33 cellular contexts compared by ENCODE assay signal in the genomic region with DNA sequence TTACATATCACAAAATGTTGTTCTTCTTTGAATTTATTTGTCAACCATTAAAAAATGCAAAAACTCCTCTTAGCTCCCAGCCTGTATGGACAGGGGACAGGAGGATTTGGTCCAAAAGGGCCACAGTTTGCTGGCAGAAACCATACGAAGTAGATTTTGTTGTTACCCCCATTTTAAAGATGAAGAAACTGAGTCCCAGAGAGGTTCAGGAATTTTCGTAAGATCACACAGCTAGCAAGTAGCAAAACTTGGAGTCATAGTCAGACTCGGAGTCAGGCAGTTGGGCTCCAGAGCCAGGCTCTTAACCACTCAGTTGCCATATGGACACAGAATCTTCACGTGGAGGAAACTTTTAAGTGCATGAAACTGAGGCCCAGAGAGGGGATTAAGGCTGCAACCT.
DNase-seq lines count a peak whose midpoint lies in the region; ATAC-seq, FAIRE-seq and TF ChIP-seq lines count a peak whose summit lies in the region.
"Had no signal": no experiment of that assay in that cellular context is flagged by ENCODE, and none has a peak within 500 bp of the region (broad histone marks: within the 10 kb centered on the region; RNA-seq: fewer than 3 reads in every experiment).

No MANE protein-coding gene starts in this region.

- no peak for TF ChIP-seq CTCF in HepG2 (CRISPR knock-in tag; IDR thresholded peaks at IDR 0.05)
- TF ChIP-seq CTCF in right lobe of liver (IDR thresholded peaks at IDR 0.05): no peak
- no peak for TF ChIP-seq CTCF in K562 (IDR thresholded peaks at IDR 0.05 in 2 of 3, conservative IDR thresholded peaks at IDR 0.05 in 1 of 3; ENCODE audit: insufficient read depth in 2 of 3, low read depth in 1 of 3, low read length in 3 of 3)
- TF ChIP-seq CTCF in H1 (IDR thresholded peaks at IDR 0.05; ENCODE audit: control extremely low read depth in 1 of 3, insufficient read depth in 1 of 3, low read depth in 1 of 3, low read length in 3 of 3): no peak
- TF ChIP-seq CTCF in BE2C (IDR thresholded peaks at IDR 0.05; ENCODE audit: low read depth, low read length): no peak

- no peaks in the 10 kb centered on the region for H3K36me3 ChIP-seq in HepG2 (replicated peaks in 1 of 2; ENCODE audit: control insufficient read depth in 1 of 2, insufficient read depth in 2 of 2, low read length in 2 of 2)
- H3K36me3 ChIP-seq in right lobe of liver: no peaks in the 10 kb centered on the region
- H3K36me3 ChIP-seq in K562 (ENCODE audit: control insufficient read depth, insufficient read depth, low read length): no peaks in the 10 kb centered on the region
- no peaks in the 10 kb centered on the region for H3K36me3 ChIP-seq in H1 (ENCODE audit: control insufficient read depth in 2 of 4, insufficient read depth in 4 of 4, low read length in 3 of 4)
- no peaks in the 10 kb centered on the region for H3K36me3 ChIP-seq in BE2C
- H3K36me3 ChIP-seq: BLaER1; BLaER1 treated with 17β-estradiol and CSF1 and Interleukin-3, amounts not matched to agents 10 nM and 100 nM had no signal

- no peak overlapping the region for H3K4ac ChIP-seq in H1 (replicated peaks; ENCODE audit: insufficient read length, low read depth, low read length)

- FAIRE-seq in HepG2 (lab: Jason Lieb, UNC) (no peak), K562 (lab: Jason Lieb, UNC) (no peak), H1 (lab: Jason Lieb, UNC) (no peak)
- FAIRE-seq: A204.1, A549, D721Med had no signal

- no peak for TF ChIP-seq EP300 in HepG2 (IDR thresholded peaks at IDR 0.05; ENCODE audit: low read depth in 2 of 2, low read length in 2 of 2)
- no peak for TF ChIP-seq EP300 in HepG2 (CRISPR knock-in tag; IDR thresholded peaks at IDR 0.05; ENCODE audit: borderline replicate concordance)
- no peak for TF ChIP-seq EP300 in K562 (IDR thresholded peaks at IDR 0.05; ENCODE audit: low read length)
- TF ChIP-seq EP300 in H1 (IDR thresholded peaks at IDR 0.05; ENCODE audit: borderline replicate concordance in 1 of 2, low read depth in 2 of 2, low read length in 2 of 2): no peak

- no peak overlapping the region for H2BK15ac ChIP-seq in H1 (ENCODE audit: low read length)

- H3K9me3 ChIP-seq in HepG2 (ENCODE audit: low read length): no peaks in the 10 kb centered on the region
- H3K9me3 ChIP-seq in right lobe of liver: no peaks in the 10 kb centered on the region
- no peaks in the 10 kb centered on the region for H3K9me3 ChIP-seq in K562 (replicated peaks; ENCODE audit: control insufficient read depth, insufficient read depth, low read depth, low read length)
- no peaks in the 10 kb centered on the region for H3K9me3 ChIP-seq in H1 (ENCODE audit: insufficient read depth in 2 of 2, low read depth in 1 of 2, low read length in 1 of 2)
- no peaks in the 10 kb centered on the region for H3K9me3 ChIP-seq in BE2C
- H3K9me3 ChIP-seq: A549; BLaER1; BLaER1 treated with 17β-estradiol and CSF1 and Interleukin-3, amounts not matched to agents 10 nM and 100 nM; Caco-2 had no signal

- H2AK5ac ChIP-seq in H1 (ENCODE audit: low read depth, low read length): no peak overlapping the region

- no peak overlapping the region for H4K8ac ChIP-seq in H1 (ENCODE audit: extremely low read depth, insufficient read depth, low read length)

- no peak overlapping the region for H4K91ac ChIP-seq in H1 (replicated peaks; ENCODE audit: insufficient read length, low read length)

- no peak overlapping the region for H3K56ac ChIP-seq in H1 (replicated peaks; ENCODE audit: insufficient read length, low read depth, low read length)

- no peak overlapping the region for H4K5ac ChIP-seq in H1 (ENCODE audit: insufficient read length, low read depth, low read length)

- WGBS in HepG2 (ENCODE audit: low lambda C conversion rate): 2% methylated on average over 4 of the region's 4 CpGs
- WGBS in right lobe of liver (ENCODE audit: insufficient coverage, low coverage, low lambda C conversion rate, missing lambda C conversion rate): 32% methylated on average over 4 of the region's 4 CpGs
- 0% methylated on average over 4 of the region's 4 CpGs for WGBS in K562 (ENCODE audit: insufficient coverage, low coverage, missing lambda C conversion rate)
- 90% methylated on average over 4 of the region's 4 CpGs; no CpG with 5 or more reads in 1 of the 2 experiments for WGBS in H1 (ENCODE audit: extremely low coverage in 1 of 2, insufficient coverage in 1 of 2, insufficient read length in 1 of 2, insufficient replicate concordance in 2 of 2, low coverage in 1 of 2, low lambda C conversion rate in 2 of 2, missing lambda C conversion rate in 1 of 2), 2 experiments

- BruUV-seq in HepG2 (replicated peaks; lab: Mats Ljungman, UMichigan): no TSS peak
- BruUV-seq in K562 (replicated peaks; lab: Mats Ljungman, UMichigan): no TSS peak

- H3K23me2 ChIP-seq in H1 (ENCODE audit: low read depth, low read length): no peaks in the 10 kb centered on the region

- H3K9ac ChIP-seq in HepG2 (ENCODE audit: insufficient read depth, low read depth, low read length) (no peak overlapping the region), K562 (ENCODE audit: insufficient read depth in 1 of 2, low read depth in 2 of 2, low read length in 2 of 2) (no peak overlapping the region), H1 (replicated peaks in 1 of 4; ENCODE audit: extremely low read depth in 1 of 4, low read depth in 3 of 4, low read length in 3 of 4) (no peak overlapping the region)
- H3K9ac ChIP-seq: BLaER1; BLaER1 treated with 17β-estradiol and CSF1 and Interleukin-3, amounts not matched to agents 10 nM and 100 nM had no signal

- H2BK5ac ChIP-seq in H1 (ENCODE audit: low read depth, low read length): no peak overlapping the region

- no peaks in the 10 kb centered on the region for H4K20me1 ChIP-seq in HepG2 (ENCODE audit: insufficient read depth, low read length)
- peaks cover 8% of the 10 kb centered on the region; the same call in 1 of the 2 replicates for H4K20me1 ChIP-seq in K562 (replicated peaks; ENCODE audit: control insufficient read depth, insufficient read depth, low read length)
- peaks cover 0 to 2% of the 10 kb centered on the region in 2 experiments for H4K20me1 ChIP-seq in H1 (replicated peaks in 1 of 2; ENCODE audit: control insufficient read depth in 1 of 2, insufficient read depth in 2 of 2, low read length in 2 of 2)
- H4K20me1 ChIP-seq: BLaER1; BLaER1 treated with 17β-estradiol and CSF1 and Interleukin-3, amounts not matched to agents 10 nM and 100 nM had no signal

- H3K23ac ChIP-seq in H1 (ENCODE audit: insufficient read length): no peak overlapping the region

- H3K4me3 ChIP-seq in HepG2 (replicated peaks in 1 of 3; ENCODE audit: insufficient read depth in 1 of 3, low read depth in 2 of 3, low read length in 3 of 3): no peak overlapping the region
- H3K4me3 ChIP-seq in right lobe of liver: no peak overlapping the region
- H3K4me3 ChIP-seq in K562: no peak overlapping the region
- H3K4me3 ChIP-seq in H1 (ENCODE audit: extremely low read depth in 1 of 4, insufficient read depth in 2 of 4, low read depth in 3 of 4, low read length in 4 of 4): no peak overlapping the region
- H3K4me3 ChIP-seq in BE2C (ENCODE audit: low read depth, low read length): no peak overlapping the region
- H3K4me3 ChIP-seq: A549; BLaER1; BLaER1 treated with 17β-estradiol and CSF1 and Interleukin-3, amounts not matched to agents 10 nM and 100 nM had no signal

- H2BK12ac ChIP-seq in H1 (ENCODE audit: low read depth, low read length): no peak overlapping the region

- H3K4me2 ChIP-seq in HepG2 (ENCODE audit: low read depth, low read length) (no peak overlapping the region), K562 (ENCODE audit: insufficient read depth, low read length) (no peak overlapping the region), H1 (ENCODE audit: insufficient read depth in 1 of 2, low read depth in 2 of 2, low read length in 2 of 2) (no peak overlapping the region)
- H3K4me2 ChIP-seq: A549; BLaER1; BLaER1 treated with 17β-estradiol and CSF1 and Interleukin-3, amounts not matched to agents 10 nM and 100 nM had no signal

- H3K27ac ChIP-seq in HepG2 (ENCODE audit: extremely low read length, insufficient read depth, low read length) (no peak overlapping the region), right lobe of liver (no peak overlapping the region), K562 (ENCODE audit: extremely low read depth, low read depth, low read length) (no peak overlapping the region), H1 (ENCODE audit: low read depth, low read length) (no peak overlapping the region)
- H3K27ac ChIP-seq: 22Rv1; A549; BLaER1; BLaER1 treated with 17β-estradiol and CSF1 and Interleukin-3, amounts not matched to agents 10 nM and 100 nM; C4-2B had no signal

- no peaks in the 10 kb centered on the region for H3K4me1 ChIP-seq in HepG2 (ENCODE audit: insufficient read depth, low read length)
- H3K4me1 ChIP-seq in right lobe of liver: no peaks in the 10 kb centered on the region
- H3K4me1 ChIP-seq in K562 (replicated peaks in 1 of 2; ENCODE audit: control insufficient read depth in 2 of 2, insufficient read depth in 2 of 2, low read length in 2 of 2): no peaks in the 10 kb centered on the region
- no peaks in the 10 kb centered on the region for H3K4me1 ChIP-seq in H1 (replicated peaks in 1 of 4; ENCODE audit: control insufficient read depth in 3 of 4, insufficient read depth in 4 of 4, low read length in 3 of 4)
- no peaks in the 10 kb centered on the region for H3K4me1 ChIP-seq in BE2C
- H3K4me1 ChIP-seq: A549; BLaER1; BLaER1 treated with 17β-estradiol and CSF1 and Interleukin-3, amounts not matched to agents 10 nM and 100 nM; Caco-2 had no signal

- TF ChIP-seq POLR2A in HepG2 (IDR thresholded peaks at IDR 0.05; ENCODE audit: insufficient read depth in 1 of 2, low read depth in 2 of 2, low read length in 2 of 2): no peak
- TF ChIP-seq POLR2A in right lobe of liver (IDR thresholded peaks at IDR 0.05): no peak
- no peak for TF ChIP-seq POLR2A in K562 (conservative IDR thresholded peaks at IDR 0.05)
- no peak for TF ChIP-seq POLR2A in H1 (IDR thresholded peaks at IDR 0.05; ENCODE audit: control extremely low read depth in 1 of 2, low read depth in 2 of 2, low read length in 2 of 2)

- POLR2A ChIA-PET in HepG2 (lab: Yijun Ruan, JAX) (no interaction called here), K562 (lab: Yijun Ruan, JAX) (no interaction called here), H1 (lab: Charles Lee; ENCODE audit: partially characterized antibody) (no interaction called here)

- CTCF ChIA-PET in HepG2 (lab: Yijun Ruan, JAX; ENCODE audit: low intra/inter-chr PET ratio, low total read pairs): no interaction called here
- CTCF ChIA-PET in K562 (lab: Yijun Ruan, JAX; ENCODE audit: low intra/inter-chr PET ratio): no interaction called here
- CTCF ChIA-PET in H1 (lab: Charles Lee; ENCODE audit: partially characterized antibody): interaction anchor here (4.1 kb wide), 1 partner anchor 25 kb away, joined by 19 read pairs; no protein-coding TSS in a partner anchor

- no peaks in the 10 kb centered on the region for H3K9me1 ChIP-seq in K562 (ENCODE audit: control insufficient read depth, insufficient read depth, low read length)

- H3K79me2 ChIP-seq in HepG2 (ENCODE audit: insufficient read depth, low read length): no peaks in the 10 kb centered on the region
- H3K79me2 ChIP-seq in K562 (ENCODE audit: control insufficient read depth, insufficient read depth, low read length): no peaks in the 10 kb centered on the region
- H3K79me2 ChIP-seq in H1 (ENCODE audit: control insufficient read depth in 1 of 2, insufficient read depth in 2 of 2, low read length in 2 of 2): no peaks in the 10 kb centered on the region

- intact Hi-C loops in HepG2 (cut with micrococcal nuclease; ENCODE audit: unreplicated experiment) (no loop called here), right lobe of liver (cut with DNase I) (no loop called here), K562 (cut with micrococcal nuclease) (no loop called here), sciatic nerve (cut with DNase I) (no loop called here)

- H2BK120ac ChIP-seq in H1 (replicated peaks; ENCODE audit: low read depth, low read length): no peak overlapping the region

- no peak overlapping the region for H2BK20ac ChIP-seq in H1 (ENCODE audit: low read length)

- H2AFZ ChIP-seq in HepG2 (ENCODE audit: low read length) (no peak overlapping the region), K562 (ENCODE audit: low read depth, low read length) (no peak overlapping the region), H1 (ENCODE audit: low read length) (no peak overlapping the region)

- ATAC-seq in HepG2 (no peak), right lobe of liver (no peak), K562 (no peak), sciatic nerve (no peak)
- ATAC-seq: A549; CD8-positive, alpha-beta T cell had no signal

- TF ChIP-seq RAD21 in HepG2 (CRISPR knock-in tag; IDR thresholded peaks at IDR 0.05) (no peak), K562 (CRISPR knock-in tag; conservative IDR thresholded peaks at IDR 0.05 in 1 of 2, IDR thresholded peaks at IDR 0.05 in 1 of 2) (no peak), H1 (IDR thresholded peaks at IDR 0.05 in 1 of 2, conservative IDR thresholded peaks at IDR 0.05 in 1 of 2; ENCODE audit: low read depth in 2 of 2, low read length in 2 of 2) (no peak)

- H3K14ac ChIP-seq in H1 (ENCODE audit: insufficient read length): no peak overlapping the region

- H3K18ac ChIP-seq in H1 (ENCODE audit: extremely low read depth, low read length): no peak overlapping the region

- H3K79me1 ChIP-seq in H1 (ENCODE audit: low read depth, low read length): no peaks in the 10 kb centered on the region

- in situ Hi-C loops in HepG2 (cut with HindIII; ENCODE audit: extremely low pct_ligation_motif_present, low pct_unique_long_range_greater_than_20kb): no loop called here
- in situ Hi-C loops in K562 (cut with MboI): no loop called here

- peaks cover 6 to 48% of the 10 kb centered on the region in 2 experiments; a peak in 3 of 5 replicates for H3K27me3 ChIP-seq in HepG2 (ENCODE audit: control insufficient read depth in 1 of 2, insufficient read depth in 2 of 2, low read length in 2 of 2)
- H3K27me3 ChIP-seq in right lobe of liver: no peaks in the 10 kb centered on the region
- H3K27me3 ChIP-seq in K562 (ENCODE audit: control insufficient read depth in 2 of 2, insufficient read depth in 2 of 2, low read length in 2 of 2): peaks cover 39 to 60% of the 10 kb centered on the region in 2 experiments
- peaks cover 0 to 2% (median 0%) of the 10 kb centered on the region in 4 experiments; a peak in 4 of 7 replicates for H3K27me3 ChIP-seq in H1 (replicated peaks in 1 of 4; ENCODE audit: control insufficient read depth in 3 of 4, extremely low read depth in 1 of 4, insufficient read depth in 3 of 4, low read length in 3 of 4)
- H3K27me3 ChIP-seq in BE2C: no peaks in the 10 kb centered on the region
- H3K27me3 ChIP-seq: BLaER1; BLaER1 treated with 17β-estradiol and CSF1 and Interleukin-3, amounts not matched to agents 10 nM and 100 nM had no signal

- DNase-seq in HepG2 (ENCODE audit: low spot score): no peak
- no peak for DNase-seq in right lobe of liver
- DNase-seq in K562 (ENCODE audit: extremely low read depth in 1 of 4, low spot score in 3 of 4): no peak
- no peak for DNase-seq in H1 (ENCODE audit: low read depth in 1 of 2, low spot score in 2 of 2)
- peak; percentile 0 for DNase-seq in sciatic nerve (ENCODE audit: low spot score)
- no peak for DNase-seq in BE2C
- no peak for DNase-seq in dedifferentiated amniotic fluid mesenchymal stem cell (ENCODE audit: extremely low spot score)
- DNase-seq in AML-193 (lab: John Stamatoyannopoulos, UW): no peak
- DNase-seq: 8988T; ACHN; C1 segment of cervical spinal cord; Caco-2; Calu3; CD4-positive, alpha-beta memory T cell; CD4-positive, alpha-beta T cell; CD4-positive, CD25-positive, alpha-beta regulatory T cell; CD8-positive, alpha-beta memory T cell; CD8-positive, alpha-beta T cell; COR-L47; DMS 273 treated with DMSO at 0.1 percent for 48 hours; DMS153; DMS53; DMS79; DMS79 treated with DMSO at 0.1 percent for 48 hours; DND-41; EL had no signal
